ENCODE assay signal across 1 cellular context in genomic region chr7:30728591-30729100, GRCh38.
TF ChIP-seq lines count a peak whose summit lies in the region.

No MANE protein-coding gene starts in this region.

TF ChIP-seq in IMR-90, 13 proteins besides CTCF, POLR2A, EP300 and RAD21:
- TF ChIP-seq USF2 (IDR thresholded peaks at IDR 0.05; ENCODE audit: low read depth, low read length) (0 out of 2 replicates have a peak, but pooled peaks have one; percentile 6), CHD1 (IDR thresholded peaks at IDR 0.05; ENCODE audit: low read depth, low read length) (no peak), FOS (IDR thresholded peaks at IDR 0.05; ENCODE audit: low read depth, low read length) (no peak)
TF ChIP-seq in IMR-90: peak in this region for 1.
